ENCODE assay signal across 25 cellular contexts in genomic region chr12:56896082-56896481, GRCh38. TPM values are rescaled to one million over a fixed set of nuclear protein-coding genes. Genes with fewer than 3 reads are reported as not detected.
"Had no signal": no experiment of that assay in that cellular context is flagged by ENCODE, and none has a peak within 500 bp of the region (broad histone marks: within the 10 kb centered on the region; RNA-seq: fewer than 3 reads in every experiment).

No MANE protein-coding gene starts in this region.

- H3K36me3 ChIP-seq: heart left ventricle, ovary, right atrium auricular region, stomach, upper lobe of left lung had no signal

- H3K27ac Mint-ChIP-seq: naive thymus-derived CD4-positive, alpha-beta T cell had no signal

- H3K27ac ChIP-seq: coronary artery, heart left ventricle, ovary, right atrium auricular region, stomach, upper lobe of left lung had no signal

- H3K4me3 ChIP-seq: coronary artery, heart left ventricle, ovary, right atrium auricular region, stomach, upper lobe of left lung had no signal

- ATAC-seq: left colon; left ventricle myocardium superior; naive thymus-derived CD4-positive, alpha-beta T cell had no signal

- FAIRE-seq: frontal cortex, small intestine had no signal

- H3K27me3 ChIP-seq: heart left ventricle, ovary, right atrium auricular region, stomach, upper lobe of left lung had no signal

- H3K4me1 ChIP-seq: heart left ventricle, right atrium auricular region, stomach, upper lobe of left lung had no signal

- DNase-seq: effector CD8-positive, alpha-beta T cell; heart left ventricle; hippocampal formation; left colon; left ventricle myocardium superior; mesendoderm; naive thymus-derived CD4-positive, alpha-beta T cell; nucleus accumbens; ovary; small intestine; stimulated activated CD4-positive, alpha-beta T cell treated with anti-CD3 and anti-CD28 coated beads, Interleukin-12 subunit alpha, Interleukin-12 subunit beta, amount 100 ng/mL, for 4 hours; stimulated activated naive CD4-positive, alpha-beta T cell; stomach; substantia nigra; upper lobe of left lung had no signal

- H3K4me3 Mint-ChIP-seq: naive thymus-derived CD4-positive, alpha-beta T cell; neural crest cell had no signal

- H3K4me1 Mint-ChIP-seq: naive thymus-derived CD4-positive, alpha-beta T cell; neural crest cell had no signal

RNA-seq across cellular contexts. Expression of gene SDR9C7, which starts 38.1 kb away (rescaled TPM):
- total RNA-seq: chondrocyte; dermis microvascular lymphatic vessel endothelial cell; fibroblast of lung; glomerular endothelial cell; kidney epithelial cell; left colon; left ventricle myocardium superior; lung microvascular endothelial cell; naive thymus-derived CD4-positive, alpha-beta T cell; neural crest cell; stomach; upper lobe of left lung had no signal
- polyA plus RNA-seq: fibroblast of lung; heart left ventricle; naive thymus-derived CD4-positive, alpha-beta T cell; small intestine had no signal
